3 cellular contexts compared by ENCODE assay signal in the genomic region with DNA sequence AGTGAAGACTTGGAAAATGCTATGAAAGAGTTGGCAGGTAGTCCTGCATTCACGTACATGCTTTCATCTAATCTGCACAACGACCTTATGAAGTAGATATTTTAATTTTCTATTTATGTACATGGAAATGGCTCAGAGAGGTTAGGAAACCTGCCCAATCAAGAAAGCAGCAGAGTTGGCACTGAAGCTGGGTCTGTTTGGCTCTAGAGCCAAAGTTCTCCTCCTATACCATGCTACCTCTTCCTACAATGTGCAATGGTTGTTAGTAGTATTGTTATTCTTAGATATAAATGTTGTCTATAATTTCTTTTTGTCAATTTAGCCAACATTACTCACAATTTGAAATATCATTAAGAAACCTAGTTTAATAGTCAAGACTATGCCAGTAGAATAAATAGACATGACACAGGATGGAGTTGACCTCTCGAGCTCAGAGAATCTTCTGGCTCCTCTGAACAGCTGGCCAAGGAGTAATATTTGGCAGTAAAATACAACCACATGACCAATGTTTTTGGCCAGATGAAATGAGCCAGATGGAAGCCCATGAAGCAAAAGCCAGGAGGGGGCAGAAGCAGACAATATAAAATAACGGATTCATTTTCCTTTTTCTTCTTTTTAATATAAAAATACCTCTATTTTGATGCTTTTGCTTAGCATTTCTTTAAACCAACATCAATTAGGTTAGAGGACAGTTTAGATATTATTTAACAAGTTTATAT.
TF ChIP-seq lines count a peak whose summit lies in the region.

No MANE protein-coding gene starts in this region.

TF ChIP-seq in liver, 16 proteins besides CTCF, POLR2A, EP300 and RAD21 (continued from another document):
- TF ChIP-seq, protein P1, sequence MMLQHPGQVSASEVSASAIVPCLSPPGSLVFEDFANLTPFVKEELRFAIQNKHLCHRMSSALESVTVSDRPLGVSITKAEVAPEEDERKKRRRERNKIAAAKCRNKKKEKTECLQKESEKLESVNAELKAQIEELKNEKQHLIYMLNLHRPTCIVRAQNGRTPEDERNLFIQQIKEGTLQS (IDR thresholded peaks at IDR 0.05) = no peak

TF ChIP-seq in HepG2, 621 proteins besides CTCF, POLR2A, EP300 and RAD21 (continued from another document):
- TF ChIP-seq, protein P2, sequence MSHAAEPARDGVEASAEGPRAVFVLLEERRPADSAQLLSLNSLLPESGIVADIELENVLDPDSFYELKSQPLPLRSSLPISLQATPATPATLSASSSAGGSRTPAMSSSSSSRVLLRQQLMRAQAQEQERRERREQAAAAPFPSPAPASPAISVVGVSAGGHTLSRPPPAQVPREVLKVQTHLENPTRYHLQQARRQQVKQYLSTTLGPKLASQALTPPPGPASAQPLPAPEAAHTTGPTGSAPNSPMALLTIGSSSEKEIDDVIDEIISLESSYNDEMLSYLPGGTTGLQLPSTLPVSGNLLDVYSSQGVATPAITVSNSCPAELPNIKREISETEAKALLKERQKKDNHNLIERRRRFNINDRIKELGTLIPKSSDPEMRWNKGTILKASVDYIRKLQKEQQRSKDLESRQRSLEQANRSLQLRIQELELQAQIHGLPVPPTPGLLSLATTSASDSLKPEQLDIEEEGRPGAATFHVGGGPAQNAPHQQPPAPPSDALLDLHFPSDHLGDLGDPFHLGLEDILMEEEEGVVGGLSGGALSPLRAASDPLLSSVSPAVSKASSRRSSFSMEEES (CRISPR knock-in tag; IDR thresholded peaks at IDR 0.05) = no peak
- no peak for TF ChIP-seq MLLT10 (CRISPR knock-in tag; IDR thresholded peaks at IDR 0.05)
- TF ChIP-seq, protein P3, sequence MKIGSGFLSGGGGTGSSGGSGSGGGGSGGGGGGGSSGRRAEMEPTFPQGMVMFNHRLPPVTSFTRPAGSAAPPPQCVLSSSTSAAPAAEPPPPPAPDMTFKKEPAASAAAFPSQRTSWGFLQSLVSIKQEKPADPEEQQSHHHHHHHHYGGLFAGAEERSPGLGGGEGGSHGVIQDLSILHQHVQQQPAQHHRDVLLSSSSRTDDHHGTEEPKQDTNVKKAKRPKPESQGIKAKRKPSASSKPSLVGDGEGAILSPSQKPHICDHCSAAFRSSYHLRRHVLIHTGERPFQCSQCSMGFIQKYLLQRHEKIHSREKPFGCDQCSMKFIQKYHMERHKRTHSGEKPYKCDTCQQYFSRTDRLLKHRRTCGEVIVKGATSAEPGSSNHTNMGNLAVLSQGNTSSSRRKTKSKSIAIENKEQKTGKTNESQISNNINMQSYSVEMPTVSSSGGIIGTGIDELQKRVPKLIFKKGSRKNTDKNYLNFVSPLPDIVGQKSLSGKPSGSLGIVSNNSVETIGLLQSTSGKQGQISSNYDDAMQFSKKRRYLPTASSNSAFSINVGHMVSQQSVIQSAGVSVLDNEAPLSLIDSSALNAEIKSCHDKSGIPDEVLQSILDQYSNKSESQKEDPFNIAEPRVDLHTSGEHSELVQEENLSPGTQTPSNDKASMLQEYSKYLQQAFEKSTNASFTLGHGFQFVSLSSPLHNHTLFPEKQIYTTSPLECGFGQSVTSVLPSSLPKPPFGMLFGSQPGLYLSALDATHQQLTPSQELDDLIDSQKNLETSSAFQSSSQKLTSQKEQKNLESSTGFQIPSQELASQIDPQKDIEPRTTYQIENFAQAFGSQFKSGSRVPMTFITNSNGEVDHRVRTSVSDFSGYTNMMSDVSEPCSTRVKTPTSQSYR (CRISPR knock-in tag; IDR thresholded peaks at IDR 0.05; ENCODE audit: borderline replicate concordance) = no peak

TF ChIP-seq in WTC11, 78 proteins besides CTCF, POLR2A, EP300 and RAD21 (continued from another document):
- TF ChIP-seq, protein P4, sequence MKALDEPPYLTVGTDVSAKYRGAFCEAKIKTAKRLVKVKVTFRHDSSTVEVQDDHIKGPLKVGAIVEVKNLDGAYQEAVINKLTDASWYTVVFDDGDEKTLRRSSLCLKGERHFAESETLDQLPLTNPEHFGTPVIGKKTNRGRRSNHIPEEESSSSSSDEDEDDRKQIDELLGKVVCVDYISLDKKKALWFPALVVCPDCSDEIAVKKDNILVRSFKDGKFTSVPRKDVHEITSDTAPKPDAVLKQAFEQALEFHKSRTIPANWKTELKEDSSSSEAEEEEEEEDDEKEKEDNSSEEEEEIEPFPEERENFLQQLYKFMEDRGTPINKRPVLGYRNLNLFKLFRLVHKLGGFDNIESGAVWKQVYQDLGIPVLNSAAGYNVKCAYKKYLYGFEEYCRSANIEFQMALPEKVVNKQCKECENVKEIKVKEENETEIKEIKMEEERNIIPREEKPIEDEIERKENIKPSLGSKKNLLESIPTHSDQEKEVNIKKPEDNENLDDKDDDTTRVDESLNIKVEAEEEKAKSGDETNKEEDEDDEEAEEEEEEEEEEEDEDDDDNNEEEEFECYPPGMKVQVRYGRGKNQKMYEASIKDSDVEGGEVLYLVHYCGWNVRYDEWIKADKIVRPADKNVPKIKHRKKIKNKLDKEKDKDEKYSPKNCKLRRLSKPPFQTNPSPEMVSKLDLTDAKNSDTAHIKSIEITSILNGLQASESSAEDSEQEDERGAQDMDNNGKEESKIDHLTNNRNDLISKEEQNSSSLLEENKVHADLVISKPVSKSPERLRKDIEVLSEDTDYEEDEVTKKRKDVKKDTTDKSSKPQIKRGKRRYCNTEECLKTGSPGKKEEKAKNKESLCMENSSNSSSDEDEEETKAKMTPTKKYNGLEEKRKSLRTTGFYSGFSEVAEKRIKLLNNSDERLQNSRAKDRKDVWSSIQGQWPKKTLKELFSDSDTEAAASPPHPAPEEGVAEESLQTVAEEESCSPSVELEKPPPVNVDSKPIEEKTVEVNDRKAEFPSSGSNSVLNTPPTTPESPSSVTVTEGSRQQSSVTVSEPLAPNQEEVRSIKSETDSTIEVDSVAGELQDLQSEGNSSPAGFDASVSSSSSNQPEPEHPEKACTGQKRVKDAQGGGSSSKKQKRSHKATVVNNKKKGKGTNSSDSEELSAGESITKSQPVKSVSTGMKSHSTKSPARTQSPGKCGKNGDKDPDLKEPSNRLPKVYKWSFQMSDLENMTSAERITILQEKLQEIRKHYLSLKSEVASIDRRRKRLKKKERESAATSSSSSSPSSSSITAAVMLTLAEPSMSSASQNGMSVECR (CRISPR knock-in tag; IDR thresholded peaks at IDR 0.05; ENCODE audit: borderline replicate concordance) = no peak
- TF ChIP-seq, protein P5, sequence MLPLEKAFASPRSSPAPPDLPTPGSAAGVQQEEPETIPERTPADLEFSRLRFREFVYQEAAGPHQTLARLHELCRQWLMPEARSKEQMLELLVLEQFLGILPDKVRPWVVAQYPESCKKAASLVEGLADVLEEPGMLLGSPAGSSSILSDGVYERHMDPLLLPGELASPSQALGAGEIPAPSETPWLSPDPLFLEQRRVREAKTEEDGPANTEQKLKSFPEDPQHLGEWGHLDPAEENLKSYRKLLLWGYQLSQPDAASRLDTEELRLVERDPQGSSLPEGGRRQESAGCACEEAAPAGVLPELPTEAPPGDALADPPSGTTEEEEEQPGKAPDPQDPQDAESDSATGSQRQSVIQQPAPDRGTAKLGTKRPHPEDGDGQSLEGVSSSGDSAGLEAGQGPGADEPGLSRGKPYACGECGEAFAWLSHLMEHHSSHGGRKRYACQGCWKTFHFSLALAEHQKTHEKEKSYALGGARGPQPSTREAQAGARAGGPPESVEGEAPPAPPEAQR (CRISPR knock-in tag; IDR thresholded peaks at IDR 0.05) = no peak
- TF ChIP-seq ZNF423 (CRISPR knock-in tag; IDR thresholded peaks at IDR 0.05) = no peak
- TF ChIP-seq CREM (CRISPR knock-in tag; IDR thresholded peaks at IDR 0.05) = no peak
TF ChIP-seq in WTC11: peak in this region for 0.
